ENCODE assay signal across 8 cellular contexts in the genomic region with DNA sequence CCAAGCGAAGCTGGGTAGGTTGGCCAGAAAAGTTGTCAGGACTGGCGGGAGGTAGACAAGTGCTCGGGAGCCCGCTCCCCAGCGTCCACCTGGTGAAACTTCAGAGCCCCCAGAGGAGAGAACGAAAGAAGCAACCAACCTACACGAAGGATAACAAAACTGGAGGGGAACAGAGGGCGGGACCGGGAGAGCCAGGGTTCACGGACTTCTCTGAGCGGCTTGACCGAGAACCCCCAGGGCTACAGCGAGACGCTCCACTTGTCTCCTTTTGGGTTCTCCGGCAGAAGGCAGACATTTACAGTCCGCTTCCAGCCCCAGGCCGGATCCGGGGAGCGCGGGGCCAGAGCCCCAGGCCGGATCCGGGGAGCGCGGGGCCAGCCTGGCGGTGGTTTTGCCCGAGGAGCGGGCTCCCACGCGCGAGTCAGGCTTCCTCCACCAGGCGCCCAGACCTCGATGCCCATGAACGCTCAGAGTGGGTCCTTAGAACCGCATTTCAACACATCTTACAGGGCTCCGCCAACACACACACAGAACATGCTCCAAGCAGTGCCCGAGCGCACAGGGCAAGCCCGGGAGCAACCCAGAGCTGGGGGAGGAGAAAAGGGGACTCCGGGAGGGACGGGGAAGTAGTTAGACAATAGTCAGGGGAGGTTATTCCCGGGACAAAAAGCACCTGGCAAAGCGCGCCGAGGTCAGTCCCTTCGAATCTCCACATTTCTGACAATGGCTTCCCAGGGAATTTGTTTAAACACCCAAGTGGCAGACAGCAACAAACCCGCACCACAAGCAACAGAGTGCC. TPM values are rescaled to one million over a fixed set of nuclear protein-coding genes. Genes with fewer than 3 reads are reported as not detected.
DNase-seq lines count a peak whose midpoint lies in the region; TF ChIP-seq lines count a peak whose summit lies in the region.

No MANE protein-coding gene starts in this region.

- no peaks in the 10 kb centered on the region for H3K9me3 Mint-ChIP-seq in dendritic cell treated with granulocyte-macrophage colony-stimulating factor and Interleukin-4, amounts not matched to agents 40 ng/mL and 50 ng/mL, for 4 days

- no peaks in the 10 kb centered on the region for H3K36me3 ChIP-seq in liver (ENCODE audit: control insufficient read depth in 4 of 4, insufficient read depth in 3 of 4, low read depth in 1 of 4, low read length in 3 of 4)

- H3K4me1 ChIP-seq in liver (ENCODE audit: control insufficient read depth in 4 of 4, insufficient read depth in 4 of 4, low read length in 3 of 4), result peaks cover 0 to 49% (median 31%) of the 10 kb centered on the region in 4 donors

- H3K4me1 Mint-ChIP-seq in dendritic cell treated with granulocyte-macrophage colony-stimulating factor and Interleukin-4, amounts not matched to agents 40 ng/mL and 50 ng/mL, for 4 days (ENCODE audit: low read depth), result peaks cover 24% of the 10 kb centered on the region

- H3K9ac ChIP-seq in liver (ENCODE audit: low read depth in 1 of 2, low read length in 2 of 2), result peak overlapping the region; percentile 51 to 96

- peak overlapping the region; percentile 61 to 86 (median 81) for H3K4me3 ChIP-seq in liver (ENCODE audit: low read depth in 1 of 3, low read length in 3 of 3)

- H3K27me3 ChIP-seq in liver (ENCODE audit: control insufficient read depth in 4 of 4, insufficient read depth in 4 of 4, low read length in 3 of 4), result no peaks in the 10 kb centered on the region

- intact Hi-C loops in dendritic cell treated with granulocyte-macrophage colony-stimulating factor and Interleukin-4, amounts not matched to agents 40 ng/mL and 50 ng/mL, for 4 days (cut with micrococcal nuclease), result no loop called here

- peak overlapping the region; percentile 74 for H3K4me3 Mint-ChIP-seq in dendritic cell treated with granulocyte-macrophage colony-stimulating factor and Interleukin-4, amounts not matched to agents 40 ng/mL and 50 ng/mL, for 4 days

- H3K27me3 Mint-ChIP-seq in dendritic cell treated with granulocyte-macrophage colony-stimulating factor and Interleukin-4, amounts not matched to agents 40 ng/mL and 50 ng/mL, for 4 days, result peaks cover 52% of the 10 kb centered on the region

- H3K9me3 ChIP-seq in liver (ENCODE audit: control insufficient read depth in 4 of 4, low read length in 3 of 4), result no peaks in the 10 kb centered on the region

- H3K27ac Mint-ChIP-seq in dendritic cell treated with granulocyte-macrophage colony-stimulating factor and Interleukin-4, amounts not matched to agents 40 ng/mL and 50 ng/mL, for 4 days, result no peak overlapping the region

- H3K27ac ChIP-seq in liver (ENCODE audit: low read depth in 1 of 2, low read length in 2 of 2), result peak overlapping the region; percentile 88 to 97

- no peaks in the 10 kb centered on the region for H3K36me3 Mint-ChIP-seq in dendritic cell treated with granulocyte-macrophage colony-stimulating factor and Interleukin-4, amounts not matched to agents 40 ng/mL and 50 ng/mL, for 4 days (ENCODE audit: low read depth)

- DNase-seq in NCI-H2227 (lab: John Stamatoyannopoulos, UW; ENCODE audit: unreplicated experiment), result peak; percentile 24
- no peak for DNase-seq in NCI-H2227 treated with DMSO at 0.1 percent for 48 hours (lab: John Stamatoyannopoulos, UW)
- peak; percentile 70 for DNase-seq in LoVo (ENCODE audit: low spot score)
- peak; percentile 9 for DNase-seq in activated CD4-positive, alpha-beta T cell treated with anti-CD3 and anti-CD28 coated beads for 1 hour
- peak in 2 of 3 experiments; percentile 8 for DNase-seq in stimulated activated CD4-positive, alpha-beta T cell treated with anti-CD3 and anti-CD28 coated beads, TNF-alpha, amount 100 ng/mL, for 4 hours (ENCODE audit: low read depth in 3 of 3)
- no peak for DNase-seq in COLO829 (ENCODE audit: low spot score)

- TF ChIP-seq RAD21 in liver (IDR thresholded peaks at IDR 0.05), result peak; percentile 36 to 40

- no peak for TF ChIP-seq CTCF in liver (IDR thresholded peaks at IDR 0.05; ENCODE audit: low read depth, low read length, missing input control)

- WGBS in liver, result under 1% methylated on average over 46 of the region's 46 CpGs

TF ChIP-seq in liver, 16 proteins besides CTCF, POLR2A, EP300 and RAD21:
- TF ChIP-seq HNF4A (conservative IDR thresholded peaks at IDR 0.05), result no peak
- no peak for TF ChIP-seq YY1 (IDR thresholded peaks at IDR 0.05)
- TF ChIP-seq GABPA (IDR thresholded peaks at IDR 0.05 in 1 of 2, conservative IDR thresholded peaks at IDR 0.05 in 1 of 2), result no peak
- TF ChIP-seq JUND (IDR thresholded peaks at IDR 0.05), result no peak
- no peak for TF ChIP-seq FOXA1 (IDR thresholded peaks at IDR 0.05)
- no peak for TF ChIP-seq FOXA2 (IDR thresholded peaks at IDR 0.05)
- TF ChIP-seq TAF1 (conservative IDR thresholded peaks at IDR 0.05), result no peak
- TF ChIP-seq EGR1 (IDR thresholded peaks at IDR 0.05; ENCODE audit: low read depth in 2 of 2), result no peak
- TF ChIP-seq REST (IDR thresholded peaks at IDR 0.05), result no peak
- no peak for TF ChIP-seq NR2F2 (IDR thresholded peaks at IDR 0.05)
- no peak for TF ChIP-seq SP1 (IDR thresholded peaks at IDR 0.05)

RNA-seq across cellular contexts. Expression of gene PTPRK, which starts 1.1 kb away (rescaled TPM):
- total RNA-seq in liver, result 10 to 100 TPM; 25.9 to 61.2 TPM
- polyA plus RNA-seq in liver, result 10 to 100 TPM; 12.1 to 32.3 TPM

Comparison
In these comparisons a context has a peak if more than half of its experiments do, and no peak if none do; other contexts are left out.
1. DNase-seq: peak in NCI-H2227 (single experiment), LoVo (single experiment), activated CD4-positive, alpha-beta T cell treated with anti-CD3 and anti-CD28 coated beads for 1 hour (single experiment) and stimulated activated CD4-positive, alpha-beta T cell treated with anti-CD3 and anti-CD28 coated beads, TNF-alpha, amount 100 ng/mL, for 4 hours (2 of 3); none in NCI-H2227 treated with DMSO at 0.1 percent for 48 hours (single experiment) and COLO829 (single experiment).